Comparison of ENCODE assay signal across 1 cellular context in the genomic region with DNA sequence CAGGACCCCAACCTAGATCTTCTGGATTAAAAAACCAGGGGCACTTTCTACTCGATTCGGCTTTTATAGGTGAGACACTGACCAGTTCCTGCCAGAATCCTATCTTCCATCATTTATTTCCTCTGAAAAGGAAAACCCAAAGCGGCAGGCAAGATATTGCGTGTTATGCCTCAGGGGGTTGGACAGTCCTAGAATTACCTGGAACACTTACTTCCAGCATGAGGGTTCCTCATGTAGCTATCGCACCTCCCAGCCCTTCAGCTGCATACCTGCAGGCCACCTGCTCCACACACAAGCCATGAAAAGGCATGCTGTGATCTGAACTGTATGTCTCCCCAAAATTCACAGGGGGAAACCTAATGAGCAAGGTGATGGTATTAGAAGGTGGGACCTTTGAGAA.
TF ChIP-seq lines count a peak whose summit lies in the region.

No MANE protein-coding gene starts in this region.

TF ChIP-seq in K562, 482 proteins besides CTCF, POLR2A, EP300 and RAD21:
- TF ChIP-seq NRF1 (conservative IDR thresholded peaks at IDR 0.05 in 1 of 2, IDR thresholded peaks at IDR 0.05 in 1 of 2), result no peak
- TF ChIP-seq, protein P1, sequence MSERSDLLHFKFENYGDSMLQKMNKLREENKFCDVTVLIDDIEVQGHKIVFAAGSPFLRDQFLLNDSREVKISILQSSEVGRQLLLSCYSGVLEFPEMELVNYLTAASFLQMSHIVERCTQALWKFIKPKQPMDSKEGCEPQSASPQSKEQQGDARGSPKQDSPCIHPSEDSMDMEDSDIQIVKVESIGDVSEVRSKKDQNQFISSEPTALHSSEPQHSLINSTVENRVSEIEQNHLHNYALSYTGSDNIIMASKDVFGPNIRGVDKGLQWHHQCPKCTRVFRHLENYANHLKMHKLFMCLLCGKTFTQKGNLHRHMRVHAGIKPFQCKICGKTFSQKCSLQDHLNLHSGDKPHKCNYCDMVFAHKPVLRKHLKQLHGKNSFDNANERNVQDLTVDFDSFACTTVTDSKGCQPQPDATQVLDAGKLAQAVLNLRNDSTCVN (CRISPR knock-in tag; IDR thresholded peaks at IDR 0.05), result no peak
- TF ChIP-seq PTTG1 (tag; IDR thresholded peaks at IDR 0.05; ENCODE audit: low read depth), result no peak
- no peak for TF ChIP-seq ZNF586 (CRISPR knock-in tag; conservative IDR thresholded peaks at IDR 0.05)
- no peak for TF ChIP-seq THAP12 (CRISPR knock-in tag; IDR thresholded peaks at IDR 0.05)
- TF ChIP-seq ZNF77 (CRISPR knock-in tag; IDR thresholded peaks at IDR 0.05), result no peak
- TF ChIP-seq ZNF561 (CRISPR knock-in tag; conservative IDR thresholded peaks at IDR 0.05), result no peak
